ENCODE assay signal across 1 cellular context in genomic region chr14:68476212-68476964, GRCh38.
TF ChIP-seq lines count a peak whose summit lies in the region.

No MANE protein-coding gene starts in this region.

TF ChIP-seq in K562, 482 proteins besides CTCF, POLR2A, EP300 and RAD21 (continued from another document and continues in another):
- TF ChIP-seq, protein P1, sequence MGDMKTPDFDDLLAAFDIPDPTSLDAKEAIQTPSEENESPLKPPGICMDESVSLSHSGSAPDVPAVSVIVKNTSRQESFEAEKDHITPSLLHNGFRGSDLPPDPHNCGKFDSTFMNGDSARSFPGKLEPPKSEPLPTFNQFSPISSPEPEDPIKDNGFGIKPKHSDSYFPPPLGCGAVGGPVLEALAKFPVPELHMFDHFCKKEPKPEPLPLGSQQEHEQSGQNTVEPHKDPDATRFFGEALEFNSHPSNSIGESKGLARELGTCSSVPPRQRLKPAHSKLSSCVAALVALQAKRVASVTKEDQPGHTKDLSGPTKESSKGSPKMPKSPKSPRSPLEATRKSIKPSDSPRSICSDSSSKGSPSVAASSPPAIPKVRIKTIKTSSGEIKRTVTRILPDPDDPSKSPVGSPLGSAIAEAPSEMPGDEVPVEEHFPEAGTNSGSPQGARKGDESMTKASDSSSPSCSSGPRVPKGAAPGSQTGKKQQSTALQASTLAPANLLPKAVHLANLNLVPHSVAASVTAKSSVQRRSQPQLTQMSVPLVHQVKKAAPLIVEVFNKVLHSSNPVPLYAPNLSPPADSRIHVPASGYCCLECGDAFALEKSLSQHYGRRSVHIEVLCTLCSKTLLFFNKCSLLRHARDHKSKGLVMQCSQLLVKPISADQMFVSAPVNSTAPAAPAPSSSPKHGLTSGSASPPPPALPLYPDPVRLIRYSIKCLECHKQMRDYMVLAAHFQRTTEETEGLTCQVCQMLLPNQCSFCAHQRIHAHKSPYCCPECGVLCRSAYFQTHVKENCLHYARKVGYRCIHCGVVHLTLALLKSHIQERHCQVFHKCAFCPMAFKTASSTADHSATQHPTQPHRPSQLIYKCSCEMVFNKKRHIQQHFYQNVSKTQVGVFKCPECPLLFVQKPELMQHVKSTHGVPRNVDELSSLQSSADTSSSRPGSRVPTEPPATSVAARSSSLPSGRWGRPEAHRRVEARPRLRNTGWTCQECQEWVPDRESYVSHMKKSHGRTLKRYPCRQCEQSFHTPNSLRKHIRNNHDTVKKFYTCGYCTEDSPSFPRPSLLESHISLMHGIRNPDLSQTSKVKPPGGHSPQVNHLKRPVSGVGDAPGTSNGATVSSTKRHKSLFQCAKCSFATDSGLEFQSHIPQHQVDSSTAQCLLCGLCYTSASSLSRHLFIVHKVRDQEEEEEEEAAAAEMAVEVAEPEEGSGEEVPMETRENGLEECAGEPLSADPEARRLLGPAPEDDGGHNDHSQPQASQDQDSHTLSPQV (IDR thresholded peaks at IDR 0.05), result no peak
- 0 out of 2 replicates have a peak, but pooled peaks have one; percentile 14 for TF ChIP-seq ATF7 (IDR thresholded peaks at IDR 0.05)
- TF ChIP-seq SNIP1 (IDR thresholded peaks at IDR 0.05; ENCODE audit: low read depth), result no peak
- TF ChIP-seq NCOR1 (IDR thresholded peaks at IDR 0.05), result no peak
- no peak for TF ChIP-seq ZBTB2 (IDR thresholded peaks at IDR 0.05)
- no peak for TF ChIP-seq ADNP (tag; IDR thresholded peaks at IDR 0.05)
- TF ChIP-seq ZNF696 (CRISPR knock-in tag; conservative IDR thresholded peaks at IDR 0.05), result no peak
- no peak for TF ChIP-seq ZNF717 (CRISPR knock-in tag; IDR thresholded peaks at IDR 0.05)
- no peak for TF ChIP-seq STAT5B (CRISPR knock-in tag; IDR thresholded peaks at IDR 0.05)
- TF ChIP-seq CBFA2T2 (conservative IDR thresholded peaks at IDR 0.05), result no peak
- no peak for TF ChIP-seq KAT8 (IDR thresholded peaks at IDR 0.05; ENCODE audit: low read depth)
- peak; percentile 60; the same call in 1 of the 2 replicates for TF ChIP-seq ZNF589 (CRISPR knock-in tag; IDR thresholded peaks at IDR 0.05; ENCODE audit: low read depth)
- no peak for TF ChIP-seq NFIX (CRISPR knock-in tag; IDR thresholded peaks at IDR 0.05; ENCODE audit: low read depth)
- no peak for TF ChIP-seq MYNN (IDR thresholded peaks at IDR 0.05)
- TF ChIP-seq MYNN (CRISPR knock-in tag; IDR thresholded peaks at IDR 0.05), result no peak
- no peak for TF ChIP-seq ZKSCAN1 (IDR thresholded peaks at IDR 0.05; ENCODE audit: low read depth, low read length)
- TF ChIP-seq FOS (IDR thresholded peaks at IDR 0.05; ENCODE audit: extremely low read depth, insufficient read length), result no peak
- TF ChIP-seq CBX1 (IDR thresholded peaks at IDR 0.05; ENCODE audit: low read depth), result no peak
- TF ChIP-seq HCFC1 (IDR thresholded peaks at IDR 0.05; ENCODE audit: low read depth, low read length), result no peak
- TF ChIP-seq PHF8 (IDR thresholded peaks at IDR 0.05; ENCODE audit: borderline replicate concordance, low read length), result no peak
- TF ChIP-seq CTCFL (IDR thresholded peaks at IDR 0.05; ENCODE audit: borderline replicate concordance, insufficient read depth, low read depth, low read length, poor library complexity, severe bottlenecking), result no peak
- no peak for TF ChIP-seq SMAD1 (IDR thresholded peaks at IDR 0.05; ENCODE audit: low read depth, low read length, partially characterized antibody)
- TF ChIP-seq HOXB6 (CRISPR knock-in tag; IDR thresholded peaks at IDR 0.05; ENCODE audit: borderline replicate concordance), result no peak
- no peak for TF ChIP-seq TCFL5 (CRISPR knock-in tag; conservative IDR thresholded peaks at IDR 0.05)
- TF ChIP-seq, protein P2, sequence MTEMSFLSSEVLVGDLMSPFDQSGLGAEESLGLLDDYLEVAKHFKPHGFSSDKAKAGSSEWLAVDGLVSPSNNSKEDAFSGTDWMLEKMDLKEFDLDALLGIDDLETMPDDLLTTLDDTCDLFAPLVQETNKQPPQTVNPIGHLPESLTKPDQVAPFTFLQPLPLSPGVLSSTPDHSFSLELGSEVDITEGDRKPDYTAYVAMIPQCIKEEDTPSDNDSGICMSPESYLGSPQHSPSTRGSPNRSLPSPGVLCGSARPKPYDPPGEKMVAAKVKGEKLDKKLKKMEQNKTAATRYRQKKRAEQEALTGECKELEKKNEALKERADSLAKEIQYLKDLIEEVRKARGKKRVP (CRISPR knock-in tag; IDR thresholded peaks at IDR 0.05), result 0 out of 2 replicates have a peak, but pooled peaks have one; percentile 45
- TF ChIP-seq MTF1 (CRISPR knock-in tag; IDR thresholded peaks at IDR 0.05; ENCODE audit: borderline replicate concordance), result no peak
- TF ChIP-seq ZC3H4 (CRISPR knock-in tag; IDR thresholded peaks at IDR 0.05; ENCODE audit: borderline replicate concordance), result no peak
- no peak for TF ChIP-seq ETV1 (tag; conservative IDR thresholded peaks at IDR 0.05; ENCODE audit: low read depth)
- TF ChIP-seq KLF1 (tag; IDR thresholded peaks at IDR 0.05), result no peak
- TF ChIP-seq, protein P3, sequence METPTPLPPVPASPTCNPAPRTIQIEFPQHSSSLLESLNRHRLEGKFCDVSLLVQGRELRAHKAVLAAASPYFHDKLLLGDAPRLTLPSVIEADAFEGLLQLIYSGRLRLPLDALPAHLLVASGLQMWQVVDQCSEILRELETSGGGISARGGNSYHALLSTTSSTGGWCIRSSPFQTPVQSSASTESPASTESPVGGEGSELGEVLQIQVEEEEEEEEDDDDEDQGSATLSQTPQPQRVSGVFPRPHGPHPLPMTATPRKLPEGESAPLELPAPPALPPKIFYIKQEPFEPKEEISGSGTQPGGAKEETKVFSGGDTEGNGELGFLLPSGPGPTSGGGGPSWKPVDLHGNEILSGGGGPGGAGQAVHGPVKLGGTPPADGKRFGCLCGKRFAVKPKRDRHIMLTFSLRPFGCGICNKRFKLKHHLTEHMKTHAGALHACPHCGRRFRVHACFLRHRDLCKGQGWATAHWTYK (CRISPR knock-in tag; IDR thresholded peaks at IDR 0.05), result no peak
- TF ChIP-seq, protein P4, sequence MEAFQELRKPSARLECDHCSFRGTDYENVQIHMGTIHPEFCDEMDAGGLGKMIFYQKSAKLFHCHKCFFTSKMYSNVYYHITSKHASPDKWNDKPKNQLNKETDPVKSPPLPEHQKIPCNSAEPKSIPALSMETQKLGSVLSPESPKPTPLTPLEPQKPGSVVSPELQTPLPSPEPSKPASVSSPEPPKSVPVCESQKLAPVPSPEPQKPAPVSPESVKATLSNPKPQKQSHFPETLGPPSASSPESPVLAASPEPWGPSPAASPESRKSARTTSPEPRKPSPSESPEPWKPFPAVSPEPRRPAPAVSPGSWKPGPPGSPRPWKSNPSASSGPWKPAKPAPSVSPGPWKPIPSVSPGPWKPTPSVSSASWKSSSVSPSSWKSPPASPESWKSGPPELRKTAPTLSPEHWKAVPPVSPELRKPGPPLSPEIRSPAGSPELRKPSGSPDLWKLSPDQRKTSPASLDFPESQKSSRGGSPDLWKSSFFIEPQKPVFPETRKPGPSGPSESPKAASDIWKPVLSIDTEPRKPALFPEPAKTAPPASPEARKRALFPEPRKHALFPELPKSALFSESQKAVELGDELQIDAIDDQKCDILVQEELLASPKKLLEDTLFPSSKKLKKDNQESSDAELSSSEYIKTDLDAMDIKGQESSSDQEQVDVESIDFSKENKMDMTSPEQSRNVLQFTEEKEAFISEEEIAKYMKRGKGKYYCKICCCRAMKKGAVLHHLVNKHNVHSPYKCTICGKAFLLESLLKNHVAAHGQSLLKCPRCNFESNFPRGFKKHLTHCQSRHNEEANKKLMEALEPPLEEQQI (IDR thresholded peaks at IDR 0.05), result no peak
- no peak for TF ChIP-seq ZNF79 (CRISPR knock-in tag; IDR thresholded peaks at IDR 0.05; ENCODE audit: low read depth)
- TF ChIP-seq DACH1 (IDR thresholded peaks at IDR 0.05; ENCODE audit: partially characterized antibody), result peak; percentile 31
- no peak for TF ChIP-seq ZBTB8A (IDR thresholded peaks at IDR 0.05; ENCODE audit: partially characterized antibody)
- TF ChIP-seq FOXM1 (IDR thresholded peaks at IDR 0.05; ENCODE audit: low read depth), result no peak
- no peak for TF ChIP-seq FOXM1 (CRISPR knock-in tag; IDR thresholded peaks at IDR 0.05; ENCODE audit: low read depth)
- TF ChIP-seq ZNF57 (CRISPR knock-in tag; IDR thresholded peaks at IDR 0.05), result no peak
- TF ChIP-seq ID3 (CRISPR knock-in tag; IDR thresholded peaks at IDR 0.05), result no peak
- TF ChIP-seq ID3 (tag; IDR thresholded peaks at IDR 0.05), result no peak
- 0 out of 2 replicates have a peak, but pooled peaks have one; percentile 12 for TF ChIP-seq CEBPG (CRISPR knock-in tag; IDR thresholded peaks at IDR 0.05)
- peak; percentile 52 to 72; a peak in 3 of 4 replicates for TF ChIP-seq CEBPG (tag; conservative IDR thresholded peaks at IDR 0.05 in 1 of 2, IDR thresholded peaks at IDR 0.05 in 1 of 2)
- no peak for TF ChIP-seq FOXJ2 (tag; IDR thresholded peaks at IDR 0.05)
- no peak for TF ChIP-seq KDM2B (CRISPR knock-in tag; IDR thresholded peaks at IDR 0.05)
- no peak for TF ChIP-seq HMG20B (CRISPR knock-in tag; IDR thresholded peaks at IDR 0.05)
- TF ChIP-seq PRMT5 (CRISPR knock-in tag; IDR thresholded peaks at IDR 0.05), result no peak
- no peak for TF ChIP-seq BMI1 (IDR thresholded peaks at IDR 0.05; ENCODE audit: low read length)
- no peak for TF ChIP-seq RBM34 (IDR thresholded peaks at IDR 0.05; ENCODE audit: borderline replicate concordance, insufficient read depth, low read length)
- TF ChIP-seq, protein P5, sequence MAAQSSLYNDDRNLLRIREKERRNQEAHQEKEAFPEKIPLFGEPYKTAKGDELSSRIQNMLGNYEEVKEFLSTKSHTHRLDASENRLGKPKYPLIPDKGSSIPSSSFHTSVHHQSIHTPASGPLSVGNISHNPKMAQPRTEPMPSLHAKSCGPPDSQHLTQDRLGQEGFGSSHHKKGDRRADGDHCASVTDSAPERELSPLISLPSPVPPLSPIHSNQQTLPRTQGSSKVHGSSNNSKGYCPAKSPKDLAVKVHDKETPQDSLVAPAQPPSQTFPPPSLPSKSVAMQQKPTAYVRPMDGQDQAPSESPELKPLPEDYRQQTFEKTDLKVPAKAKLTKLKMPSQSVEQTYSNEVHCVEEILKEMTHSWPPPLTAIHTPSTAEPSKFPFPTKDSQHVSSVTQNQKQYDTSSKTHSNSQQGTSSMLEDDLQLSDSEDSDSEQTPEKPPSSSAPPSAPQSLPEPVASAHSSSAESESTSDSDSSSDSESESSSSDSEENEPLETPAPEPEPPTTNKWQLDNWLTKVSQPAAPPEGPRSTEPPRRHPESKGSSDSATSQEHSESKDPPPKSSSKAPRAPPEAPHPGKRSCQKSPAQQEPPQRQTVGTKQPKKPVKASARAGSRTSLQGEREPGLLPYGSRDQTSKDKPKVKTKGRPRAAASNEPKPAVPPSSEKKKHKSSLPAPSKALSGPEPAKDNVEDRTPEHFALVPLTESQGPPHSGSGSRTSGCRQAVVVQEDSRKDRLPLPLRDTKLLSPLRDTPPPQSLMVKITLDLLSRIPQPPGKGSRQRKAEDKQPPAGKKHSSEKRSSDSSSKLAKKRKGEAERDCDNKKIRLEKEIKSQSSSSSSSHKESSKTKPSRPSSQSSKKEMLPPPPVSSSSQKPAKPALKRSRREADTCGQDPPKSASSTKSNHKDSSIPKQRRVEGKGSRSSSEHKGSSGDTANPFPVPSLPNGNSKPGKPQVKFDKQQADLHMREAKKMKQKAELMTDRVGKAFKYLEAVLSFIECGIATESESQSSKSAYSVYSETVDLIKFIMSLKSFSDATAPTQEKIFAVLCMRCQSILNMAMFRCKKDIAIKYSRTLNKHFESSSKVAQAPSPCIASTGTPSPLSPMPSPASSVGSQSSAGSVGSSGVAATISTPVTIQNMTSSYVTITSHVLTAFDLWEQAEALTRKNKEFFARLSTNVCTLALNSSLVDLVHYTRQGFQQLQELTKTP (IDR thresholded peaks at IDR 0.05; ENCODE audit: low read depth in 1 of 2, partially characterized antibody in 2 of 2), result no peak
- no peak for TF ChIP-seq YY1 (IDR thresholded peaks at IDR 0.05; ENCODE audit: borderline replicate concordance in 1 of 3, control insufficient read depth in 1 of 3, extremely low read depth in 1 of 3, insufficient read depth in 3 of 3, insufficient read length in 1 of 3, insufficient replicate concordance in 2 of 3, low read depth in 1 of 3, low read length in 2 of 3)
